In genomic region chr3:29694331-29694730, GRCh38 we compare ENCODE assay signal across 16 cellular contexts.
A peak's percentile ranks its signal among the peaks of the same experiment; 100 is the strongest.
DNase-seq lines count a peak whose midpoint lies in the region; FAIRE-seq and TF ChIP-seq lines count a peak whose summit lies in the region.
"Had no signal": no experiment of that assay in that cellular context is flagged by ENCODE, and none has a peak within 500 bp of the region (broad histone marks: within the 10 kb centered on the region; RNA-seq: fewer than 3 reads in every experiment).

No MANE protein-coding gene starts in this region.

- H3K4me3 Mint-ChIP-seq in HFFc6, result peak overlapping the region; percentile 83
- H3K4me3 Mint-ChIP-seq: activated B cell treated with CpG ODN at 0.5 μM for 24 hours; activated naive CD4-positive, alpha-beta T cell treated with anti-CD3 and anti-CD28 coated beads for 36 hours; CD14-positive monocyte had no signal

- H3K36me3 Mint-ChIP-seq in HFFc6 (ENCODE audit: low read depth), result peaks cover 6% of the 10 kb centered on the region; the same call in 1 of the 2 replicates
- H3K36me3 Mint-ChIP-seq: CD14-positive monocyte had no signal

- H3K9me3 Mint-ChIP-seq in HFFc6, result no peaks in the 10 kb centered on the region
- H3K9me3 Mint-ChIP-seq: activated B cell treated with CpG ODN at 0.5 μM for 24 hours; activated naive CD4-positive, alpha-beta T cell treated with anti-CD3 and anti-CD28 coated beads for 36 hours had no signal

- H3K4me1 ChIP-seq in adipocyte (ENCODE audit: control insufficient read depth, insufficient read depth, low read length) (peaks cover 72% of the 10 kb centered on the region), keratinocyte (ENCODE audit: control insufficient read depth, extremely low read depth, insufficient read depth, low read length) (peaks cover 39% of the 10 kb centered on the region), subcutaneous abdominal adipose tissue (ENCODE audit: control insufficient read depth in 5 of 5, insufficient read depth in 5 of 5, low read length in 5 of 5) (peaks cover 6 to 36% (median 32%) of the 10 kb centered on the region in 5 donors)

- H3K4me3 ChIP-seq in adipocyte (ENCODE audit: low read length), result peak overlapping the region; percentile 15
- peak overlapping the region in 2 of 3 experiments; percentile 17 to 27 for H3K4me3 ChIP-seq in keratinocyte (ENCODE audit: control insufficient read depth in 2 of 3, extremely low read depth in 1 of 3, insufficient read depth in 2 of 3, low read depth in 1 of 3, low read length in 3 of 3)
- no peak overlapping the region for H3K4me3 ChIP-seq in subcutaneous abdominal adipose tissue (ENCODE audit: low read depth in 1 of 5, low read length in 5 of 5)
- H3K4me3 ChIP-seq: lung had no signal

- H3K27ac ChIP-seq in keratinocyte (ENCODE audit: control insufficient read depth, insufficient read depth, low read length), result peak overlapping the region; percentile 58
- peak overlapping the region; percentile 96 for H3K27ac ChIP-seq in subcutaneous abdominal adipose tissue (ENCODE audit: low read depth, low read length)
- H3K27ac ChIP-seq in RWPE1, result no peak overlapping the region

- peaks cover 87% of the 10 kb centered on the region for H3K4me1 Mint-ChIP-seq in HFFc6 (ENCODE audit: low read depth)
- H3K4me1 Mint-ChIP-seq: activated B cell treated with CpG ODN at 0.5 μM for 24 hours had no signal

- peak overlapping the region; percentile 56 for H3K4me2 ChIP-seq in keratinocyte (ENCODE audit: control insufficient read depth, extremely low read depth, insufficient read depth, low read depth, low read length)

- peak overlapping the region; percentile 88 for H3K9ac ChIP-seq in adipocyte (ENCODE audit: low read length)
- peak overlapping the region; percentile 40 for H3K9ac ChIP-seq in keratinocyte (ENCODE audit: control insufficient read depth, extremely low read depth, insufficient read depth, low read length)
- H3K9ac ChIP-seq in subcutaneous abdominal adipose tissue (ENCODE audit: low read length in 5 of 5), result peak overlapping the region in 1 of 5 donors; percentile 43

- no peaks in the 10 kb centered on the region for H3K79me2 ChIP-seq in keratinocyte (ENCODE audit: control insufficient read depth, insufficient read depth, low read length)

- H4K20me1 ChIP-seq in keratinocyte (ENCODE audit: control insufficient read depth, extremely low read depth, insufficient read depth, low read length), result no peaks in the 10 kb centered on the region

- DNase-seq in HFFc6 (peak; percentile 1), adipocyte (ENCODE audit: low read depth) (no peak), keratinocyte (ENCODE audit: low read depth, low spot score) (no peak), SK-N-DZ (ENCODE audit: low spot score) (no peak), A172 (ENCODE audit: low spot score) (no peak), RWPE1 (ENCODE audit: low spot score) (no peak), NCI-H2171 (lab: John Stamatoyannopoulos, UW) (no peak)
- DNase-seq: activated B cell treated with CpG ODN at 0.5 μM for 24 hours; activated naive CD4-positive, alpha-beta T cell treated with anti-CD3 and anti-CD28 coated beads for 36 hours; central memory CD4-positive, alpha-beta T cell; DMS79; hippocampal formation; NCI-H446 had no signal

- POLR2A ChIA-PET in RWPE1 (lab: Yijun Ruan, JAX; ENCODE audit: low non-redundant PET), result no interaction called here

- H3K36me3 ChIP-seq in adipocyte (ENCODE audit: control insufficient read depth, insufficient read depth, low read length, severe bottlenecking) (no peaks in the 10 kb centered on the region), keratinocyte (ENCODE audit: control insufficient read depth in 2 of 2, extremely low read depth in 1 of 2, insufficient read depth in 2 of 2, low read length in 2 of 2) (no peaks in the 10 kb centered on the region), subcutaneous abdominal adipose tissue (ENCODE audit: control insufficient read depth in 5 of 5, insufficient read depth in 5 of 5, low read length in 5 of 5) (peaks cover 0 to 3% (median 0%) of the 10 kb centered on the region in 5 donors)

- H3K27me3 ChIP-seq in adipocyte (replicated peaks; ENCODE audit: control insufficient read depth, insufficient read depth, low read length), result no peaks in the 10 kb centered on the region
- no peaks in the 10 kb centered on the region for H3K27me3 ChIP-seq in keratinocyte (ENCODE audit: control insufficient read depth, extremely low read depth, insufficient read depth, low read length)
- H3K27me3 ChIP-seq in subcutaneous abdominal adipose tissue (ENCODE audit: control insufficient read depth in 5 of 5, insufficient read depth in 4 of 5, low read length in 5 of 5), result no peaks in the 10 kb centered on the region

- H3K9me1 ChIP-seq in keratinocyte (ENCODE audit: control insufficient read depth, extremely low read depth, insufficient read depth, low read length), result no peaks in the 10 kb centered on the region

- peak overlapping the region; percentile 82 for H3K27ac Mint-ChIP-seq in HFFc6
- H3K27ac Mint-ChIP-seq: activated B cell treated with CpG ODN at 0.5 μM for 24 hours; activated naive CD4-positive, alpha-beta T cell treated with anti-CD3 and anti-CD28 coated beads for 36 hours; CD14-positive monocyte had no signal

- dilution Hi-C loops in keratinocyte (cut with MboI; ENCODE audit: extremely low pct_ligation_motif_present, low sequenced_read_pairs), result no loop called here

- no peaks in the 10 kb centered on the region for H3K9me3 ChIP-seq in adipocyte (ENCODE audit: control insufficient read depth, low read length)
- no peaks in the 10 kb centered on the region for H3K9me3 ChIP-seq in keratinocyte (ENCODE audit: control insufficient read depth, low read depth, low read length)
- no peaks in the 10 kb centered on the region for H3K9me3 ChIP-seq in subcutaneous abdominal adipose tissue (ENCODE audit: control insufficient read depth in 5 of 5, low read length in 5 of 5)

- TF ChIP-seq CTCF in HFFc6 (IDR thresholded peaks at IDR 0.05) (no peak), keratinocyte (optimal IDR thresholded peaks at IDR 0.05 in 1 of 3, IDR thresholded peaks at IDR 0.05 in 1 of 3, conservative IDR thresholded peaks at IDR 0.05 in 1 of 3; ENCODE audit: extremely low read depth in 1 of 3, insufficient read depth in 2 of 3, low read length in 3 of 3) (no peak), RWPE1 (conservative IDR thresholded peaks at IDR 0.05; ENCODE audit: low read depth) (no peak)

- no peak overlapping the region for H2AFZ ChIP-seq in keratinocyte (ENCODE audit: control insufficient read depth, low read length)

- FAIRE-seq in keratinocyte (lab: Jason Lieb, UNC), result no peak

- CTCF ChIA-PET in RWPE1 (lab: Yijun Ruan, JAX), result no interaction called here

- no peaks in the 10 kb centered on the region for H3K27me3 Mint-ChIP-seq in HFFc6 (ENCODE audit: insufficient read depth)
- H3K27me3 Mint-ChIP-seq: activated B cell treated with CpG ODN at 0.5 μM for 24 hours had no signal

Comparison
In these comparisons a context has a peak if more than half of its experiments do, and no peak if none do; other contexts are left out.
1. H3K4me3 ChIP-seq: peak in adipocyte (single experiment) and keratinocyte (2 of 3); none in subcutaneous abdominal adipose tissue (0 of 5).